1 cellular context compared by ENCODE assay signal in the genomic region with DNA sequence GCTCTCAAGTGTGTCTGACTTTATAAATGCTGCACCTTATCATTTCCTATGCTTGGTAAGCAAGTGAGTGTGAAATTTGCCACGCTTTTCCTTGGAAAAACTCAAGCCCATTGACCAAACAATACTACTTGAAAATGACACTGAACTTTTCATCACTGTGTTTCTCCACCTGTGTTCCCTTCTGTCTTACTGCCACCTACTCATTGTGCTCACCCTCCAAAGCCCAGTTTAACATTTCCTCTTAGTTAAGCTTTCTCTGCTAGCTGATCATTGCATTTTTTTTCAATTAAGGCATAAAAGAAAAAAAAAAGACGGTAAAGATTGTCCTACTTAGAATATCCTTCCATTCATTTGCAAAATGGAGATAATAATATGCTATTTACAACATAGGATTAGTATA.
TF ChIP-seq lines count a peak whose summit lies in the region.

No MANE protein-coding gene starts in this region.

TF ChIP-seq in GM12878, 131 proteins besides CTCF, POLR2A, EP300 and RAD21 (continued from another document):
- TF ChIP-seq, protein P1, sequence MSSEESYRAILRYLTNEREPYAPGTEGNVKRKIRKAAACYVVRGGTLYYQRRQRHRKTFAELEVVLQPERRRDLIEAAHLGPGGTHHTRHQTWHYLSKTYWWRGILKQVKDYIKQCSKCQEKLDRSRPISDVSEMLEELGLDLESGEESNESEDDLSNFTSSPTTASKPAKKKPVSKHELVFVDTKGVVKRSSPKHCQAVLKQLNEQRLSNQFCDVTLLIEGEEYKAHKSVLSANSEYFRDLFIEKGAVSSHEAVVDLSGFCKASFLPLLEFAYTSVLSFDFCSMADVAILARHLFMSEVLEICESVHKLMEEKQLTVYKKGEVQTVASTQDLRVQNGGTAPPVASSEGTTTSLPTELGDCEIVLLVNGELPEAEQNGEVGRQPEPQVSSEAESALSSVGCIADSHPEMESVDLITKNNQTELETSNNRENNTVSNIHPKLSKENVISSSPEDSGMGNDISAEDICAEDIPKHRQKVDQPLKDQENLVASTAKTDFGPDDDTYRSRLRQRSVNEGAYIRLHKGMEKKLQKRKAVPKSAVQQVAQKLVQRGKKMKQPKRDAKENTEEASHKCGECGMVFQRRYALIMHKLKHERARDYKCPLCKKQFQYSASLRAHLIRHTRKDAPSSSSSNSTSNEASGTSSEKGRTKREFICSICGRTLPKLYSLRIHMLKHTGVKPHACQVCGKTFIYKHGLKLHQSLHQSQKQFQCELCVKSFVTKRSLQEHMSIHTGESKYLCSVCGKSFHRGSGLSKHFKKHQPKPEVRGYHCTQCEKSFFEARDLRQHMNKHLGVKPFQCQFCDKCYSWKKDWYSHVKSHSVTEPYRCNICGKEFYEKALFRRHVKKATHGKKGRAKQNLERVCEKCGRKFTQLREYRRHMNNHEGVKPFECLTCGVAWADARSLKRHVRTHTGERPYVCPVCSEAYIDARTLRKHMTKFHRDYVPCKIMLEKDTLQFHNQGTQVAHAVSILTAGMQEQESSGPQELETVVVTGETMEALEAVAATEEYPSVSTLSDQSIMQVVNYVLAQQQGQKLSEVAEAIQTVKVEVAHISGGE (CRISPR knock-in tag; IDR thresholded peaks at IDR 0.05) = no peak
